17 cellular contexts compared by ENCODE assay signal in the genomic region with DNA sequence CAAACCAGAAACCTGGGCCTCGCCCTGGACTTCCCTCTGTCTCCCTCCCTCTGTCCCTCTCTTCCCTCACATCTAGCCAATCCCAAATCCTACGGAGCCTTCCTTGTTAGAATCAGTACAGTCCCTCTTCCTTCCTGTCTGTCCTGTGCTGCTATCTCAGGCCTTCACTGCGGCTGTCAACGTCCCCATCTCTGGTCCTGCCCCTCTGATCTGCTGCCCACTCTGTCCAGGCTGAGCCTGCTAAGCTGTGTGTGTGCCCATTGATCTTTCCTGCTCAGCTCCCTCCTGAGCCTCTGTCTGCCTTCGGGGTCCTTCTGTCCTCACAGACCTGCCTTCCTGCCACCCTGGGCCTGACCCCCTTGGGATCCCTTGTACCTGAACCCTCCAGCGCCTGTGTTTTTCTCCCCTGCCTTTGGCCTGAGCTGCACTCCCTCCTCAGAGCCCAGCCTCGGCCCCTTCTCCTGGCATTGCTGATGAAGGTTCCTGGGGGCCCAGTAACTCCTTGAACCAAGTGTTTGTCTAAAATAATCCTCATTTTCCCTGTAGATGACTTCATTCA.
A peak's percentile ranks its signal among the peaks of the same experiment; 100 is the strongest.
DNase-seq lines count a peak whose midpoint lies in the region; ATAC-seq and TF ChIP-seq lines count a peak whose summit lies in the region.
"Had no signal": no experiment of that assay in that cellular context is flagged by ENCODE, and none has a peak within 500 bp of the region (broad histone marks: within the 10 kb centered on the region; RNA-seq: fewer than 3 reads in every experiment).

No MANE protein-coding gene starts in this region.

- no peak overlapping the region for H2BK12ac ChIP-seq in neuronal stem cell (ENCODE audit: low read length)

- no peaks in the 10 kb centered on the region for H3K36me3 ChIP-seq in BLaER1
- no peaks in the 10 kb centered on the region for H3K36me3 ChIP-seq in neuronal stem cell (replicated peaks in 1 of 2; ENCODE audit: control insufficient read depth in 2 of 2, insufficient read depth in 2 of 2, low read length in 2 of 2)

- no peak overlapping the region for H2AFZ ChIP-seq in neuronal stem cell (ENCODE audit: low read length)

- H2BK120ac ChIP-seq in neuronal stem cell (ENCODE audit: low read depth, low read length): peak overlapping the region; percentile 31

- H3K36me3 Mint-ChIP-seq in CD4-positive, alpha-beta T cell (ENCODE audit: low read depth): no peaks in the 10 kb centered on the region
- no peaks in the 10 kb centered on the region for H3K36me3 Mint-ChIP-seq in activated CD8-positive, alpha-beta memory T cell treated with anti-CD3 and anti-CD28 coated beads, Interleukin-2, amount 10 ng/mL, durations not matched to agents 7 days and 5 days

- H3K9ac ChIP-seq in BLaER1: no peak overlapping the region
- H3K9ac ChIP-seq in neuronal stem cell (ENCODE audit: low read depth, low read length, poor library complexity): peak overlapping the region; percentile 60

- no peak overlapping the region for H4K8ac ChIP-seq in neuronal stem cell (ENCODE audit: low read depth, low read length)

- peak overlapping the region; percentile 65 for H3K23ac ChIP-seq in neuronal stem cell (ENCODE audit: low read depth, low read length, poor library complexity)

- H3K4me3 Mint-ChIP-seq in CD4-positive, alpha-beta T cell: peak overlapping the region; percentile 79
- no peak overlapping the region for H3K4me3 Mint-ChIP-seq in activated CD8-positive, alpha-beta memory T cell treated with anti-CD3 and anti-CD28 coated beads, Interleukin-2, amount 10 ng/mL, durations not matched to agents 7 days and 5 days
- H3K4me3 Mint-ChIP-seq: B cell, HFFc6 had no signal

- H3K14ac ChIP-seq in neuronal stem cell (ENCODE audit: low read length): no peak overlapping the region

- H3K27ac Mint-ChIP-seq in CD4-positive, alpha-beta T cell: peak overlapping the region; percentile 71
- no peak overlapping the region for H3K27ac Mint-ChIP-seq in activated CD8-positive, alpha-beta memory T cell treated with anti-CD3 and anti-CD28 coated beads, Interleukin-2, amount 10 ng/mL, durations not matched to agents 7 days and 5 days
- H3K27ac Mint-ChIP-seq: B cell, HFFc6 had no signal

- peak overlapping the region; percentile 53 for H3K27ac ChIP-seq in BLaER1
- no peak overlapping the region for H3K27ac ChIP-seq in CD4-positive, alpha-beta T cell (ENCODE audit: low read depth, low read length)
- H3K27ac ChIP-seq in neuronal stem cell (replicated peaks; ENCODE audit: low read length): no peak overlapping the region

- no peak for TF ChIP-seq CTCF in CD4-positive, alpha-beta T cell (IDR thresholded peaks at IDR 0.05)

- no peak overlapping the region for H3K4ac ChIP-seq in neuronal stem cell (ENCODE audit: low read length)

- DNase-seq in CD4-positive, alpha-beta T cell: no peak
- peak; percentile 18 for DNase-seq in activated CD8-positive, alpha-beta memory T cell treated with anti-CD3 and anti-CD28 coated beads, Interleukin-2, amount 10 ng/mL, durations not matched to agents 7 days and 5 days
- DNase-seq in neuronal stem cell (ENCODE audit: low spot score): no peak
- no peak for DNase-seq in HuH-7.5 (ENCODE audit: low spot score)
- no peak for DNase-seq in NCI-H1417 treated with DMSO at 0.1 percent for 48 hours (lab: John Stamatoyannopoulos, UW)
- DNase-seq in D341Med (ENCODE audit: low spot score): no peak
- DNase-seq: DMS 273 treated with DMSO at 0.1 percent for 48 hours, GOT3, HFFc6, Karpas-422, MM.1S, NCI-H1105 treated with DMSO at 0.1 percent for 48 hours, NCI-H1930, NCI-H2171, NCI-H510A treated with DMSO at 0.1 percent for 48 hours had no signal

- H3K4me3 ChIP-seq in BLaER1: no peak overlapping the region
- H3K4me3 ChIP-seq in neuronal stem cell (ENCODE audit: low read length in 2 of 2): no peak overlapping the region

- H3K4me2 ChIP-seq in BLaER1 (peak overlapping the region; percentile 95), neuronal stem cell (ENCODE audit: insufficient read depth, low read length, poor library complexity, severe bottlenecking) (no peak overlapping the region)

- H2AK5ac ChIP-seq in neuronal stem cell (ENCODE audit: low read depth, low read length): peak overlapping the region; percentile 63

- H2BK15ac ChIP-seq in neuronal stem cell (ENCODE audit: low read length): peak overlapping the region; percentile 85

- no peak for ATAC-seq in CD4-positive, alpha-beta T cell (ENCODE audit: poor library complexity)
- no peak for ATAC-seq in activated CD8-positive, alpha-beta memory T cell treated with anti-CD3 and anti-CD28 coated beads, Interleukin-2, amount 10 ng/mL, durations not matched to agents 7 days and 5 days

- H3K9me3 ChIP-seq in BLaER1 (no peaks in the 10 kb centered on the region), neuronal stem cell (replicated peaks in 1 of 2; ENCODE audit: control insufficient read depth in 2 of 2, insufficient read depth in 1 of 2, low read depth in 1 of 2, low read length in 2 of 2) (peaks cover 0 to 2% of the 10 kb centered on the region in 2 donors)
- H3K9me3 ChIP-seq in CD4-positive, alpha-beta T cell (ENCODE audit: control insufficient read depth, low read length): no peaks in the 10 kb centered on the region

- WGBS in neuronal stem cell (ENCODE audit: extremely low coverage in 2 of 2, insufficient read length in 2 of 2, insufficient replicate concordance in 1 of 2), 2 donors: no CpG with 5 or more reads among the region's 7 CpGs

- H3K79me1 ChIP-seq in neuronal stem cell (ENCODE audit: low read depth, low read length): peaks cover 3% of the 10 kb centered on the region

- intact Hi-C loops in CD4-positive, alpha-beta T cell (cut with DNase I, micrococcal nuclease): no loop called here

- no peaks in the 10 kb centered on the region for H3K27me3 ChIP-seq in BLaER1
- no peaks in the 10 kb centered on the region for H3K27me3 ChIP-seq in CD4-positive, alpha-beta T cell (ENCODE audit: control insufficient read depth, insufficient read depth, low read length)
- H3K27me3 ChIP-seq in neuronal stem cell (ENCODE audit: control insufficient read depth in 3 of 3, insufficient read depth in 3 of 3, low read depth in 1 of 3, low read length in 3 of 3): peaks cover 0 to 10% (median 0%) of the 10 kb centered on the region in 3 experiments

- H3K27me3 Mint-ChIP-seq in CD4-positive, alpha-beta T cell: peaks cover 17% of the 10 kb centered on the region
- H3K27me3 Mint-ChIP-seq in activated CD8-positive, alpha-beta memory T cell treated with anti-CD3 and anti-CD28 coated beads, Interleukin-2, amount 10 ng/mL, durations not matched to agents 7 days and 5 days: peaks cover 25% of the 10 kb centered on the region

- peaks cover 79% of the 10 kb centered on the region for H3K4me1 ChIP-seq in BLaER1
- no peaks in the 10 kb centered on the region for H3K4me1 ChIP-seq in neuronal stem cell (ENCODE audit: control insufficient read depth in 2 of 2, insufficient read depth in 1 of 2, low read depth in 1 of 2, low read length in 2 of 2)

- no peaks in the 10 kb centered on the region for H3K9me3 Mint-ChIP-seq in CD4-positive, alpha-beta T cell
- H3K9me3 Mint-ChIP-seq in activated CD8-positive, alpha-beta memory T cell treated with anti-CD3 and anti-CD28 coated beads, Interleukin-2, amount 10 ng/mL, durations not matched to agents 7 days and 5 days (ENCODE audit: low read depth): peaks cover 2% of the 10 kb centered on the region

- POLR2A ChIA-PET in CD4-positive, alpha-beta T cell (lab: Charles Lee): interaction anchor here (1.0 kb wide), 1 partner anchor 31 kb away, joined by 4 read pairs; no protein-coding TSS in a partner anchor

- peak overlapping the region; percentile 71 for H3K18ac ChIP-seq in neuronal stem cell (ENCODE audit: low read length)

- no peak overlapping the region for H2BK5ac ChIP-seq in neuronal stem cell (ENCODE audit: low read length)

- no peak overlapping the region for H4K91ac ChIP-seq in neuronal stem cell (ENCODE audit: low read depth, low read length, poor library complexity)

- CTCF ChIA-PET in CD4-positive, alpha-beta T cell (lab: Charles Lee): no interaction called here
- CTCF ChIA-PET in activated CD8-positive, alpha-beta memory T cell treated with anti-CD3 and anti-CD28 coated beads, Interleukin-2, amount 10 ng/mL, durations not matched to agents 7 days and 5 days (lab: Charles Lee): no interaction called here

- no peaks in the 10 kb centered on the region for H4K20me1 ChIP-seq in BLaER1

- peaks cover 75% of the 10 kb centered on the region for H3K4me1 Mint-ChIP-seq in CD4-positive, alpha-beta T cell (ENCODE audit: low read depth)
- H3K4me1 Mint-ChIP-seq in activated CD8-positive, alpha-beta memory T cell treated with anti-CD3 and anti-CD28 coated beads, Interleukin-2, amount 10 ng/mL, durations not matched to agents 7 days and 5 days: peaks cover 19% of the 10 kb centered on the region
